26 cellular contexts compared by ENCODE assay signal in genomic region chr6:1667012-1667804, GRCh38. TPM values are rescaled to one million over a fixed set of nuclear protein-coding genes. Genes with fewer than 3 reads are reported as not detected.
DNase-seq lines count a peak whose midpoint lies in the region; TF ChIP-seq lines count a peak whose summit lies in the region.
"Had no signal": no experiment of that assay in that cellular context is flagged by ENCODE, and none has a peak within 500 bp of the region (broad histone marks: within the 10 kb centered on the region; RNA-seq: fewer than 3 reads in every experiment).

No MANE protein-coding gene starts in this region.

- no peak overlapping the region for H3K4me3 ChIP-seq in AG04450 (ENCODE audit: low read depth, low read length)
- no peak overlapping the region for H3K4me3 ChIP-seq in HEK293 (ENCODE audit: low read depth, low read length)
- no peak overlapping the region for H3K4me3 ChIP-seq in adipocyte (ENCODE audit: low read length)
- H3K4me3 ChIP-seq: A549, breast epithelium had no signal

- no peaks in the 10 kb centered on the region for H3K27me3 ChIP-seq in AG04450 (ENCODE audit: control insufficient read depth, insufficient read depth, low read length)
- no peaks in the 10 kb centered on the region for H3K27me3 ChIP-seq in adipocyte (replicated peaks; ENCODE audit: control insufficient read depth, insufficient read depth, low read length)
- H3K27me3 ChIP-seq: breast epithelium had no signal

- H3K36me3 ChIP-seq in HEK293 (ENCODE audit: control insufficient read depth in 2 of 2, insufficient read depth in 1 of 2, low read length in 2 of 2) (no peaks in the 10 kb centered on the region), adipocyte (ENCODE audit: control insufficient read depth, insufficient read depth, low read length, severe bottlenecking) (no peaks in the 10 kb centered on the region)
- H3K36me3 ChIP-seq: breast epithelium had no signal

- H3K9me3 ChIP-seq in AG04450 (ENCODE audit: control insufficient read depth, insufficient read depth, low read length) (no peaks in the 10 kb centered on the region), HEK293 (ENCODE audit: control insufficient read depth, insufficient read depth, low read depth, low read length) (no peaks in the 10 kb centered on the region), adipocyte (ENCODE audit: control insufficient read depth, low read length) (no peaks in the 10 kb centered on the region)
- H3K9me3 ChIP-seq: A549, breast epithelium had no signal

- DNase-seq in AG04450 (ENCODE audit: low read depth, low spot score) (peak; percentile 86), adipocyte (ENCODE audit: low read depth) (peak; percentile 95), iris pigment epithelial cell (ENCODE audit: low read depth) (peak; percentile 91), cerebellum (ENCODE audit: low spot score) (no peak), iPS-NIHi11 (ENCODE audit: low spot score) (no peak), COLO668 (lab: John Stamatoyannopoulos, UW; ENCODE audit: unreplicated experiment) (no peak)
- DNase-seq in activated naive CD4-positive, alpha-beta T cell treated with Interleukin-2 at 50 U/mL for 16 hours = no peak
- DNase-seq: activated CD4-positive, alpha-beta T cell treated with anti-CD3 and anti-CD28 coated beads, Interleukin-2, amount 50 U/mL, for 1 hour; activated CD8-positive, alpha-beta memory T cell treated with anti-CD3 and anti-CD28 coated beads, Interleukin-2, amount 50 U/mL, for 48 hours; activated effector memory CD4-positive, alpha-beta T cell treated with Interleukin-2 at 50 U/mL for 16 hours; activated naive CD8-positive, alpha-beta T cell treated with anti-CD3 and anti-CD28 coated beads, Interleukin-2, amount 50 U/mL, for 24 hours; CD4-positive, CD25-positive, alpha-beta regulatory T cell; cortex of kidney; DND-41; H7; kidney; mammary epithelial cell; NCI-H1417; NCI-H774; PC-3; SHP77 treated with DMSO at 0.1 percent for 48 hours; T-helper 17 cell had no signal

- no peak for TF ChIP-seq CTCF in AG04450 (IDR thresholded peaks at IDR 0.05; ENCODE audit: low read depth, low read length)
- TF ChIP-seq CTCF in HEK293 (tag by site-specific recombination; IDR thresholded peaks at IDR 0.05) = no peak

- H3K9ac ChIP-seq in adipocyte (ENCODE audit: low read length) = no peak overlapping the region

- CTCF ChIA-PET in AG04450 (lab: Charles Lee) = interaction anchor here (0.9 to 1.4 kb wide), 2 partner anchors 20 to 781 kb away, joined by 3 to 5 read pairs; no protein-coding TSS in a partner anchor
- CTCF ChIA-PET in HEK293 (lab: Yijun Ruan, JAX) = interaction anchor here (0.5 to 1.0 kb wide), 2 partner anchors 19 to 240 kb away, joined by 3 read pairs; no protein-coding TSS in a partner anchor

- POLR2A ChIA-PET in AG04450 (lab: Yijun Ruan, JAX) = interaction anchor here (0.6 to 1.2 kb wide), 4 partner anchors 19 to 175 kb away, joined by 3 to 13 read pairs (median 3); no protein-coding TSS in a partner anchor
- POLR2A ChIA-PET in HEK293 (lab: Yijun Ruan, JAX) = interaction anchor here (0.7 to 1.6 kb wide), 8 partner anchors 19 to 509 kb away, joined by 3 to 7 read pairs (median 6); no protein-coding TSS in a partner anchor

- peaks cover 26% of the 10 kb centered on the region for H3K4me1 ChIP-seq in HEK293 (ENCODE audit: control insufficient read depth, insufficient read depth, low read length)
- peaks cover 7% of the 10 kb centered on the region for H3K4me1 ChIP-seq in adipocyte (ENCODE audit: control insufficient read depth, insufficient read depth, low read length)
- H3K4me1 ChIP-seq: A549, breast epithelium had no signal

- H3K27ac ChIP-seq in AG04450 (ENCODE audit: low read depth, low read length) (no peak overlapping the region), HEK293 (ENCODE audit: extremely low read depth, low read depth, low read length) (peak overlapping the region; percentile 79)
- H3K27ac ChIP-seq: A549, breast epithelium, VCaP had no signal

TF ChIP-seq in HEK293, 187 proteins besides CTCF, POLR2A, EP300 and RAD21 (continues in another document):
- TF ChIP-seq ZNF639 (tag by site-specific recombination; IDR thresholded peaks at IDR 0.05) (peak; percentile 75; the same call in 1 of the 2 replicates), ZNF112 (tag by site-specific recombination; IDR thresholded peaks at IDR 0.05) (no peak), YY1 (tag by site-specific recombination; IDR thresholded peaks at IDR 0.05) (peak; percentile 70), ZNF366 (tag by site-specific recombination; conservative IDR thresholded peaks at IDR 0.05) (peak; percentile 79), ZNF19 (tag by site-specific recombination; IDR thresholded peaks at IDR 0.05; ENCODE audit: low read depth) (no peak; the same call in 1 of the 2 replicates), ZNF529 (tag by site-specific recombination; IDR thresholded peaks at IDR 0.05; ENCODE audit: insufficient replicate concordance) (no peak), ZXDB (tag by site-specific recombination; IDR thresholded peaks at IDR 0.05) (peak; percentile 96), FEZF1 (tag by site-specific recombination; IDR thresholded peaks at IDR 0.05) (peak; percentile 100), ZSCAN4 (tag by site-specific recombination; IDR thresholded peaks at IDR 0.05) (no peak; the same call in 1 of the 2 replicates), KLF8 (tag by site-specific recombination; IDR thresholded peaks at IDR 0.05) (peak; percentile 85), ZNF2 (tag by site-specific recombination; IDR thresholded peaks at IDR 0.05) (0 out of 2 replicates have a peak, but pooled peaks have one; percentile 49), ZNF623 (tag by site-specific recombination; IDR thresholded peaks at IDR 0.05) (peak; percentile 23), PATZ1 (tag by site-specific recombination; IDR thresholded peaks at IDR 0.05) (peak; percentile 33; the same call in 1 of the 2 replicates), INSM2 (tag by site-specific recombination; IDR thresholded peaks at IDR 0.05) (peak; percentile 91), ZNF488 (tag by site-specific recombination; IDR thresholded peaks at IDR 0.05) (peak; percentile 87; the same call in 1 of the 2 replicates), ZNF843 (tag by site-specific recombination; IDR thresholded peaks at IDR 0.05) (peak; percentile 100), ZNF654 (tag by site-specific recombination; IDR thresholded peaks at IDR 0.05; ENCODE audit: low read depth) (no peak)

RNA-seq across cellular contexts. Expression of gene FOXC1, which starts 57.5 kb away (rescaled TPM):
- 3.0 and 3.7 TPM in 2 replicates for polyA plus RNA-seq in AG04450 (2011; rRNA removed)
- polyA minus RNA-seq in AG04450 (2011; rRNA and poly(A)+ RNA removed) = 2.5 and 2.8 TPM in 2 replicates
- 8.9 TPM for total RNA-seq in cerebellum
- total RNA-seq: CD4-positive, CD25-positive, alpha-beta regulatory T cell had no signal
- polyA plus RNA-seq: CD4-positive, CD25-positive, alpha-beta regulatory T cell had no signal

Comparison
In these comparisons a context has a peak if more than half of its experiments do, and no peak if none do; other contexts are left out.
1. DNase-seq: peak in AG04450 (single experiment), adipocyte (single experiment) and iris pigment epithelial cell (single experiment); none in cerebellum (single experiment), iPS-NIHi11 (single experiment), activated naive CD4-positive, alpha-beta T cell treated with Interleukin-2 at 50 U/mL for 16 hours (single experiment) and COLO668 (single experiment).